In the genomic region with DNA sequence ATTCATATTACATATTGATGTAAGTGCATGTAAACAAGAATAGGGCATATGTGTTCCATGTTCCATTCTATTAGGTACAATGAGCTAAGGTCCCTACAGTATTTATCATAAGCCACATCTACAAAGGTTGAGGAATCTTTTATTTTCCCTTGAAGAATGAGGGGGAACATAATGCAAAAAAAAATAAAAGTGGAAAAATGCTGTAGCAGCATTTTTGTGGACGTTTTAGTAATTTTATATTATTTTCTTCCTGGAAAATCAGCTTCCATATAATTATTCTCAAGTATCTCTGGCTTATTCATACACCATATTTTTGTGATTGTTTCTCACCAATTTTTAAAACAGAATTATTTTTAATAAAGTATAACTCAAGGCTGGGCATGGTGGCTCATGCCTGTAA, we compare ENCODE assay signal across 26 cellular contexts.
A peak's percentile ranks its signal among the peaks of the same experiment; 100 is the strongest.
DNase-seq lines count a peak whose midpoint lies in the region; ATAC-seq, FAIRE-seq and TF ChIP-seq lines count a peak whose summit lies in the region.
"Had no signal": no experiment of that assay in that cellular context is flagged by ENCODE, and none has a peak within 500 bp of the region (broad histone marks: within the 10 kb centered on the region; RNA-seq: fewer than 3 reads in every experiment).

No MANE protein-coding gene starts in this region.

- H4K20me1 ChIP-seq in HepG2 (ENCODE audit: insufficient read depth, low read length) (peaks cover 15% of the 10 kb centered on the region; the same call in 1 of the 2 replicates), IMR-90 (ENCODE audit: insufficient read depth, low read length) (peaks cover 69% of the 10 kb centered on the region)

- H3K36me3 Mint-ChIP-seq in chondrocyte (ENCODE audit: low read depth): no peaks in the 10 kb centered on the region
- no peaks in the 10 kb centered on the region for H3K36me3 Mint-ChIP-seq in glutamatergic neuron (ENCODE audit: unreplicated experiment)
- H3K36me3 Mint-ChIP-seq: CD14-positive monocyte; CD4-positive, alpha-beta memory T cell; CD4-positive, CD25-positive, alpha-beta regulatory T cell; CD8-positive, alpha-beta memory T cell had no signal

- H3K36me3 ChIP-seq in HepG2 (replicated peaks in 1 of 2; ENCODE audit: control insufficient read depth in 1 of 2, insufficient read depth in 2 of 2, low read length in 2 of 2) (no peaks in the 10 kb centered on the region), right lobe of liver (no peaks in the 10 kb centered on the region), IMR-90 (ENCODE audit: control insufficient read depth, insufficient read depth, low read length) (no peaks in the 10 kb centered on the region)
- H3K36me3 ChIP-seq: BE2C, BLaER1 had no signal

- intact Hi-C loops in HepG2 (cut with micrococcal nuclease; ENCODE audit: unreplicated experiment) (no loop called here), right lobe of liver (cut with DNase I) (no loop called here), IMR-90 (cut with micrococcal nuclease) (no loop called here)

- in situ Hi-C loops in HepG2 (cut with HindIII; ENCODE audit: extremely low pct_ligation_motif_present, low pct_unique_long_range_greater_than_20kb): no loop called here
- in situ Hi-C loops in IMR-90 (cut with MboI; ENCODE audit: low sequenced_read_pairs): no loop called here

- peaks cover 25 to 65% of the 10 kb centered on the region in 2 experiments for H3K79me1 ChIP-seq in IMR-90 (ENCODE audit: low read depth in 1 of 2, low read length in 2 of 2)

- TF ChIP-seq EP300 in HepG2 (IDR thresholded peaks at IDR 0.05; ENCODE audit: low read depth in 2 of 2, low read length in 2 of 2) (no peak), HepG2 (CRISPR knock-in tag; IDR thresholded peaks at IDR 0.05; ENCODE audit: borderline replicate concordance) (no peak)

- no peak overlapping the region for H4K91ac ChIP-seq in IMR-90 (ENCODE audit: insufficient read depth, low read depth, low read length)

- no peaks in the 10 kb centered on the region for H3K9me3 Mint-ChIP-seq in chondrocyte (ENCODE audit: low read depth)
- peaks cover 3% of the 10 kb centered on the region for H3K9me3 Mint-ChIP-seq in glutamatergic neuron (ENCODE audit: unreplicated experiment)
- H3K9me3 Mint-ChIP-seq: CD14-positive monocyte; CD4-positive, alpha-beta memory T cell; CD4-positive, CD25-positive, alpha-beta regulatory T cell; CD8-positive, alpha-beta memory T cell had no signal

- WGBS in HepG2 (ENCODE audit: low lambda C conversion rate): 86% methylated on average over 1 of the region's 1 CpG
- 27% methylated on average over 1 of the region's 1 CpG for WGBS in right lobe of liver (ENCODE audit: insufficient coverage, low coverage, low lambda C conversion rate, missing lambda C conversion rate)
- no CpG with 5 or more reads among the region's 1 CpG for WGBS in IMR-90 (ENCODE audit: extremely low coverage in 2 of 2, insufficient read length in 1 of 2), 2 experiments

- TF ChIP-seq RAD21 in HepG2 (CRISPR knock-in tag; IDR thresholded peaks at IDR 0.05) (no peak), IMR-90 (IDR thresholded peaks at IDR 0.05; ENCODE audit: low read length) (no peak)

- no peak overlapping the region for H3K56ac ChIP-seq in IMR-90 (ENCODE audit: extremely low read depth, insufficient read depth, low read length)

- no peak overlapping the region for H3K4me2 ChIP-seq in HepG2 (ENCODE audit: low read depth, low read length)
- no peak overlapping the region for H3K4me2 ChIP-seq in IMR-90 (ENCODE audit: low read depth, low read length)
- H3K4me2 ChIP-seq: BLaER1 had no signal

- FAIRE-seq in HepG2 (lab: Jason Lieb, UNC): no peak
- FAIRE-seq: GM12878, GM12892, GM18507 had no signal

- peak overlapping the region; percentile 91 for H3K27ac Mint-ChIP-seq in chondrocyte (ENCODE audit: unreplicated experiment)
- no peak overlapping the region for H3K27ac Mint-ChIP-seq in glutamatergic neuron (ENCODE audit: unreplicated experiment)
- H3K27ac Mint-ChIP-seq: CD4-positive, alpha-beta memory T cell; CD4-positive, CD25-positive, alpha-beta regulatory T cell had no signal

- no peak overlapping the region for H2AK5ac ChIP-seq in IMR-90 (ENCODE audit: low read depth, low read length)

- dilution Hi-C loops in IMR-90 (cut with HindIII; ENCODE audit: low sequenced_read_pairs, unreplicated experiment): no loop called here

- H3K4me1 ChIP-seq in HepG2 (ENCODE audit: insufficient read depth, low read length): peaks cover 59% of the 10 kb centered on the region
- H3K4me1 ChIP-seq in right lobe of liver: peaks cover 0 to 46% (median 14%) of the 10 kb centered on the region in 4 donors
- peaks cover 23% of the 10 kb centered on the region for H3K4me1 ChIP-seq in IMR-90 (ENCODE audit: control insufficient read depth, insufficient read depth, low read length)

- TF ChIP-seq CTCF in HepG2 (CRISPR knock-in tag; IDR thresholded peaks at IDR 0.05) (no peak), right lobe of liver (IDR thresholded peaks at IDR 0.05) (no peak), IMR-90 (conservative IDR thresholded peaks at IDR 0.05; ENCODE audit: low read depth, low read length) (no peak), chondrocyte (IDR thresholded peaks at IDR 0.05) (no peak), glutamatergic neuron (IDR thresholded peaks at IDR 0.05; ENCODE audit: partially characterized antibody, unreplicated experiment) (no peak)

- TF ChIP-seq POLR2A in HepG2 (IDR thresholded peaks at IDR 0.05; ENCODE audit: insufficient read depth in 1 of 2, low read depth in 2 of 2, low read length in 2 of 2) (no peak), right lobe of liver (IDR thresholded peaks at IDR 0.05) (no peak), IMR-90 (IDR thresholded peaks at IDR 0.05; ENCODE audit: low read depth, low read length) (no peak)

- no peak overlapping the region for H4K5ac ChIP-seq in IMR-90 (ENCODE audit: low read depth, low read length)

- DNase-seq in HepG2 (ENCODE audit: low spot score) (no peak), right lobe of liver (no peak), IMR-90 (no peak), chondrocyte (ENCODE audit: low spot score) (no peak), SW480 (ENCODE audit: low spot score) (no peak), glutamatergic neuron (no peak), 8988T (no peak)
- DNase-seq: ACHN; BE2C; C1 segment of cervical spinal cord; CD4-positive, alpha-beta memory T cell; CD4-positive, CD25-positive, alpha-beta regulatory T cell; CD8-positive, alpha-beta memory T cell; COR-L47; DMS 273 treated with DMSO at 0.1 percent for 48 hours; DMS153; DMS53; DMS79; DND-41; EL; GDM1 had no signal

- H3K9me1 ChIP-seq in IMR-90 (ENCODE audit: insufficient read depth, low read length): peaks cover 16% of the 10 kb centered on the region

- H4K8ac ChIP-seq in IMR-90 (ENCODE audit: low read depth in 2 of 2, low read length in 2 of 2): no peak overlapping the region

- H3K4me3 ChIP-seq in HepG2 (replicated peaks in 1 of 3; ENCODE audit: insufficient read depth in 1 of 3, low read depth in 2 of 3, low read length in 3 of 3) (no peak overlapping the region), right lobe of liver (no peak overlapping the region), IMR-90 (ENCODE audit: insufficient read depth, low read depth, low read length) (no peak overlapping the region)
- H3K4me3 ChIP-seq: BLaER1, GM12878 had no signal

- CTCF ChIA-PET in HepG2 (lab: Yijun Ruan, JAX; ENCODE audit: low intra/inter-chr PET ratio, low total read pairs) (no interaction called here), IMR-90 (lab: Yijun Ruan, JAX) (interaction anchor here (0.6 to 1.1 kb wide), 2 partner anchors 113 to 1210 kb away, joined by 3 to 4 read pairs; no protein-coding TSS in a partner anchor)

- no peak overlapping the region for H2BK5ac ChIP-seq in IMR-90 (ENCODE audit: low read depth, low read length, poor library complexity, severe bottlenecking)

- ATAC-seq in HepG2 (no peak), right lobe of liver (no peak), IMR-90 (ENCODE audit: low read depth) (no peak)
- ATAC-seq: GM12878 had no signal

- no peak overlapping the region for H2BK120ac ChIP-seq in IMR-90 (ENCODE audit: low read depth, low read length)

- H3K18ac ChIP-seq in IMR-90 (ENCODE audit: low read depth, low read length): no peak overlapping the region

- H3K4me3 Mint-ChIP-seq in chondrocyte (ENCODE audit: unreplicated experiment): no peak overlapping the region
- no peak overlapping the region for H3K4me3 Mint-ChIP-seq in glutamatergic neuron (ENCODE audit: unreplicated experiment)
- H3K4me3 Mint-ChIP-seq: CD14-positive monocyte; CD4-positive, alpha-beta memory T cell; CD8-positive, alpha-beta memory T cell had no signal

- peaks cover 93% of the 10 kb centered on the region for H3K4me1 Mint-ChIP-seq in chondrocyte (ENCODE audit: low read depth)
- H3K4me1 Mint-ChIP-seq in glutamatergic neuron (ENCODE audit: low read depth, unreplicated experiment): peaks cover 32% of the 10 kb centered on the region

- no peak overlapping the region for H3K4ac ChIP-seq in IMR-90 (ENCODE audit: low read depth, low read length)

- H3K9ac ChIP-seq in HepG2 (ENCODE audit: insufficient read depth, low read depth, low read length): no peak overlapping the region
- no peak overlapping the region for H3K9ac ChIP-seq in IMR-90 (ENCODE audit: low read depth, low read length)
- H3K9ac ChIP-seq: BLaER1 had no signal

- no peak overlapping the region for H2AK9ac ChIP-seq in IMR-90 (replicated peaks; ENCODE audit: low read depth, low read length, poor library complexity)

- no peak overlapping the region for H3K23ac ChIP-seq in IMR-90 (ENCODE audit: low read depth, low read length)

- H2BK20ac ChIP-seq in IMR-90 (ENCODE audit: low read depth, low read length): no peak overlapping the region

- H3K9me3 ChIP-seq in HepG2 (ENCODE audit: low read length): no peaks in the 10 kb centered on the region
- no peaks in the 10 kb centered on the region for H3K9me3 ChIP-seq in right lobe of liver
- H3K9me3 ChIP-seq in IMR-90 (ENCODE audit: control insufficient read depth, insufficient read depth, low read length): no peaks in the 10 kb centered on the region
- H3K9me3 ChIP-seq: BE2C, BLaER1 had no signal

- H3K27me3 ChIP-seq in HepG2 (ENCODE audit: control insufficient read depth in 1 of 2, insufficient read depth in 2 of 2, low read length in 2 of 2) (no peaks in the 10 kb centered on the region), right lobe of liver (no peaks in the 10 kb centered on the region), IMR-90 (ENCODE audit: control insufficient read depth, insufficient read depth, low read length) (no peaks in the 10 kb centered on the region)
- H3K27me3 ChIP-seq: BE2C, BLaER1 had no signal

- H2AFZ ChIP-seq in HepG2 (ENCODE audit: low read length) (no peak overlapping the region), IMR-90 (replicated peaks; ENCODE audit: low read length, poor library complexity) (no peak overlapping the region)

- no peaks in the 10 kb centered on the region for H3K27me3 Mint-ChIP-seq in chondrocyte (ENCODE audit: low read depth)
- peaks cover 2% of the 10 kb centered on the region for H3K27me3 Mint-ChIP-seq in glutamatergic neuron (ENCODE audit: unreplicated experiment)
- H3K27me3 Mint-ChIP-seq: CD4-positive, alpha-beta memory T cell; CD4-positive, CD25-positive, alpha-beta regulatory T cell had no signal

- H3K27ac ChIP-seq in HepG2 (ENCODE audit: extremely low read length, insufficient read depth, low read length): no peak overlapping the region
- H3K27ac ChIP-seq in right lobe of liver: no peak overlapping the region
- no peak overlapping the region for H3K27ac ChIP-seq in IMR-90 (ENCODE audit: insufficient read depth, low read length)
- H3K27ac ChIP-seq: BLaER1 had no signal

- H3K79me2 ChIP-seq in HepG2 (ENCODE audit: insufficient read depth, low read length): peaks cover 57% of the 10 kb centered on the region

- H2BK15ac ChIP-seq in IMR-90 (ENCODE audit: low read depth, low read length): no peak overlapping the region

- BruUV-seq in HepG2 (replicated peaks; lab: Mats Ljungman, UMichigan): no TSS peak
- no TSS peak for BruUV-seq in IMR-90 (replicated peaks; lab: Mats Ljungman, UMichigan)

- POLR2A ChIA-PET in HepG2 (lab: Yijun Ruan, JAX): no interaction called here
- POLR2A ChIA-PET in IMR-90 (lab: Charles Lee; ENCODE audit: unreplicated experiment): no interaction called here

- H3K14ac ChIP-seq in IMR-90 (replicated peaks; ENCODE audit: low read depth, low read length): no peak overlapping the region
